In genomic region chr12:6288235-6288634, GRCh38 we compare ENCODE assay signal across 24 cellular contexts. TPM values are rescaled to one million over a fixed set of nuclear protein-coding genes. Genes with fewer than 3 reads are reported as not detected.
DNase-seq lines count a peak whose midpoint lies in the region; ATAC-seq and TF ChIP-seq lines count a peak whose summit lies in the region.
"Had no signal": no experiment of that assay in that cellular context is flagged by ENCODE, and none has a peak within 500 bp of the region (broad histone marks: within the 10 kb centered on the region; RNA-seq: fewer than 3 reads in every experiment).

No MANE protein-coding gene starts in this region.

- DNase-seq in AG04450 (ENCODE audit: low read depth, low spot score), result no peak
- no peak for DNase-seq in RWPE2 (ENCODE audit: low spot score)
- DNase-seq in dedifferentiated amniotic fluid mesenchymal stem cell (ENCODE audit: extremely low spot score), result peak; percentile 59
- peak; percentile 93 to 96 for DNase-seq in foreskin keratinocyte
- no peak for DNase-seq in effector memory CD4-positive, alpha-beta T cell
- DNase-seq in CD8-positive, alpha-beta memory T cell, result no peak
- DNase-seq: activated CD4-positive, alpha-beta T cell treated with anti-CD3 and anti-CD28 coated beads, Interleukin-2, amount 10 ng/mL, durations not matched to agents 7 days and 5 days; activated naive CD8-positive, alpha-beta T cell treated with anti-CD3 and anti-CD28 coated beads for 36 hours; Calu3; cortex of kidney; left colon; naive B cell; NCI-H1436; NCI-H524; occipital lobe; stomach had no signal

- CTCF ChIA-PET in AG04450 (lab: Charles Lee), result interaction anchor here (0.6 to 6.3 kb wide), 7 partner anchors 9 to 542 kb away, joined by 3 to 183 read pairs (median 3); no protein-coding TSS in a partner anchor
- CTCF ChIA-PET in CD8-positive, alpha-beta memory T cell (lab: Charles Lee), result interaction anchor here (8.0 kb wide), 1 partner anchor 92 kb away, joined by 94 read pairs; no protein-coding TSS in a partner anchor

- POLR2A ChIA-PET in AG04450 (lab: Yijun Ruan, JAX), result interaction anchor here (0.7 kb wide), 1 partner anchor 246 kb away, joined by 5 read pairs; no protein-coding TSS in a partner anchor
- POLR2A ChIA-PET in CD8-positive, alpha-beta memory T cell (lab: Charles Lee), result no interaction called here

- H3K27ac ChIP-seq in AG04450 (ENCODE audit: low read depth, low read length), result no peak overlapping the region
- H3K27ac ChIP-seq in RWPE2 (ENCODE audit: poor library complexity, severe bottlenecking), result peak overlapping the region; percentile 91
- H3K27ac ChIP-seq in foreskin keratinocyte, result peak overlapping the region; percentile 70
- no peak overlapping the region for H3K27ac ChIP-seq in effector memory CD4-positive, alpha-beta T cell (ENCODE audit: insufficient read depth, low read length, poor library complexity, severe bottlenecking)
- no peak overlapping the region for H3K27ac ChIP-seq in CD8-positive, alpha-beta memory T cell (ENCODE audit: low read depth, low read length)
- H3K27ac ChIP-seq: BLaER1 treated with 17β-estradiol and CSF1 and Interleukin-3, amounts not matched to agents 10 nM and 100 nM; stomach; tibial nerve; VCaP had no signal

- H3K4me3 Mint-ChIP-seq in CD8-positive, alpha-beta memory T cell, result no peak overlapping the region
- H3K4me3 Mint-ChIP-seq: activated CD4-positive, alpha-beta T cell treated with anti-CD3 and anti-CD28 coated beads, Interleukin-2, amount 10 ng/mL, durations not matched to agents 7 days and 5 days; activated naive CD8-positive, alpha-beta T cell treated with anti-CD3 and anti-CD28 coated beads for 36 hours; brain; naive B cell had no signal

- H3K27me3 ChIP-seq in AG04450 (ENCODE audit: control insufficient read depth, insufficient read depth, low read length) (no peaks in the 10 kb centered on the region), RWPE2 (ENCODE audit: insufficient read depth, poor library complexity, severe bottlenecking) (no peaks in the 10 kb centered on the region), foreskin keratinocyte (no peaks in the 10 kb centered on the region)
- no peaks in the 10 kb centered on the region for H3K27me3 ChIP-seq in effector memory CD4-positive, alpha-beta T cell (replicated peaks; ENCODE audit: control insufficient read depth, insufficient read depth, low read length, poor library complexity, severe bottlenecking)
- no peaks in the 10 kb centered on the region for H3K27me3 ChIP-seq in CD8-positive, alpha-beta memory T cell (ENCODE audit: insufficient read depth, low read length, poor library complexity, severe bottlenecking)
- H3K27me3 ChIP-seq: BLaER1 treated with 17β-estradiol and CSF1 and Interleukin-3, amounts not matched to agents 10 nM and 100 nM; stomach; tibial nerve had no signal

- peaks cover 0 to 6% of the 10 kb centered on the region in 2 donors for H3K27me3 Mint-ChIP-seq in CD8-positive, alpha-beta memory T cell
- H3K27me3 Mint-ChIP-seq: activated naive CD8-positive, alpha-beta T cell treated with anti-CD3 and anti-CD28 coated beads for 36 hours had no signal

- no peaks in the 10 kb centered on the region for H3K36me3 ChIP-seq in RWPE2 (ENCODE audit: low read depth)
- no peaks in the 10 kb centered on the region for H3K36me3 ChIP-seq in effector memory CD4-positive, alpha-beta T cell (ENCODE audit: control insufficient read depth, insufficient read depth, low read length)
- H3K36me3 ChIP-seq in CD8-positive, alpha-beta memory T cell (ENCODE audit: insufficient read depth, low read length), result no peaks in the 10 kb centered on the region
- H3K36me3 ChIP-seq: BLaER1 treated with 17β-estradiol and CSF1 and Interleukin-3, amounts not matched to agents 10 nM and 100 nM; stomach; tibial nerve had no signal

- no peaks in the 10 kb centered on the region for H3K9me3 Mint-ChIP-seq in CD8-positive, alpha-beta memory T cell
- H3K9me3 Mint-ChIP-seq: activated CD4-positive, alpha-beta T cell treated with anti-CD3 and anti-CD28 coated beads, Interleukin-2, amount 10 ng/mL, durations not matched to agents 7 days and 5 days; activated naive CD8-positive, alpha-beta T cell treated with anti-CD3 and anti-CD28 coated beads for 36 hours; activated T-helper 2 cell treated with anti-CD3 and anti-CD28 coated beads, Interferon-gamma antibody, Interleukin-2, Interleukin-4, amounts not matched to agents 10 μg/mL and 5 μg/mL and 100 μg/mL, durations not matched to agents 14 hours and 24 hours and 36 hours; naive B cell had no signal

- H3K4me3 ChIP-seq in AG04450 (ENCODE audit: low read depth, low read length) (no peak overlapping the region), RWPE2 (ENCODE audit: severe bottlenecking) (no peak overlapping the region)
- H3K4me3 ChIP-seq in effector memory CD4-positive, alpha-beta T cell (ENCODE audit: insufficient read depth, low read depth, low read length, poor library complexity, severe bottlenecking), result no peak overlapping the region
- H3K4me3 ChIP-seq in CD8-positive, alpha-beta memory T cell (ENCODE audit: low read length), result no peak overlapping the region
- H3K4me3 ChIP-seq: BLaER1 treated with 17β-estradiol and CSF1 and Interleukin-3, amounts not matched to agents 10 nM and 100 nM; stomach; tibial nerve had no signal

- ATAC-seq in RWPE2 (ENCODE audit: low read depth) (peak; percentile 35), foreskin keratinocyte (peak; percentile 75), GM18870 (IDR thresholded peaks at IDR 0.05; ENCODE audit: unreplicated experiment) (no peak), HG02885 (IDR thresholded peaks at IDR 0.05; ENCODE audit: poor library complexity, unreplicated experiment) (no peak)
- ATAC-seq: left colon had no signal

- peaks cover 43% of the 10 kb centered on the region for H3K4me1 ChIP-seq in RWPE2 (ENCODE audit: insufficient read depth, poor library complexity, severe bottlenecking)
- H3K4me1 ChIP-seq in foreskin keratinocyte, result peaks cover 23% of the 10 kb centered on the region
- no peaks in the 10 kb centered on the region for H3K4me1 ChIP-seq in effector memory CD4-positive, alpha-beta T cell (ENCODE audit: control insufficient read depth, insufficient read depth, low read length, poor library complexity, severe bottlenecking)
- H3K4me1 ChIP-seq in CD8-positive, alpha-beta memory T cell (ENCODE audit: insufficient read depth, low read length), result no peaks in the 10 kb centered on the region

- H3K9me3 ChIP-seq in AG04450 (ENCODE audit: control insufficient read depth, insufficient read depth, low read length), result peaks cover 3% of the 10 kb centered on the region; the same call in 1 of the 2 replicates
- H3K9me3 ChIP-seq in RWPE2 (ENCODE audit: severe bottlenecking), result no peaks in the 10 kb centered on the region
- H3K9me3 ChIP-seq in effector memory CD4-positive, alpha-beta T cell (ENCODE audit: control insufficient read depth, low read length), result no peaks in the 10 kb centered on the region
- no peaks in the 10 kb centered on the region for H3K9me3 ChIP-seq in CD8-positive, alpha-beta memory T cell (ENCODE audit: low read length)
- H3K9me3 ChIP-seq: stomach, tibial nerve had no signal

- peak; percentile 29; the same call in 1 of the 2 replicates for TF ChIP-seq CTCF in AG04450 (IDR thresholded peaks at IDR 0.05; ENCODE audit: low read depth, low read length)
- TF ChIP-seq CTCF in RWPE2 (IDR thresholded peaks at IDR 0.05; ENCODE audit: poor library complexity, severe bottlenecking), result no peak
- peak; percentile 32 for TF ChIP-seq CTCF in foreskin keratinocyte (conservative IDR thresholded peaks at IDR 0.05)

- peak overlapping the region in 1 of 8 donors; percentile 57 for H3K27ac Mint-ChIP-seq in CD8-positive, alpha-beta memory T cell
- H3K27ac Mint-ChIP-seq: activated CD4-positive, alpha-beta T cell treated with anti-CD3 and anti-CD28 coated beads, Interleukin-2, amount 10 ng/mL, durations not matched to agents 7 days and 5 days; activated naive CD8-positive, alpha-beta T cell treated with anti-CD3 and anti-CD28 coated beads for 36 hours; activated T-helper 2 cell treated with anti-CD3 and anti-CD28 coated beads, Interferon-gamma antibody, Interleukin-2, Interleukin-4, amounts not matched to agents 10 μg/mL and 5 μg/mL and 100 μg/mL, durations not matched to agents 14 hours and 24 hours and 36 hours had no signal

- H3K4me1 Mint-ChIP-seq in CD8-positive, alpha-beta memory T cell, result peaks cover 2 to 5% (median 4%) of the 10 kb centered on the region in 3 donors

- H3K36me3 Mint-ChIP-seq in CD8-positive, alpha-beta memory T cell, result no peaks in the 10 kb centered on the region
- H3K36me3 Mint-ChIP-seq: activated naive CD8-positive, alpha-beta T cell treated with anti-CD3 and anti-CD28 coated beads for 36 hours; naive B cell had no signal

RNA-seq across cellular contexts. Expression of gene PLEKHG6, which starts 22.2 kb away (rescaled TPM):
- polyA plus RNA-seq in AG04450 (2011; rRNA removed) (0.06 and 0.15 TPM in 2 replicates), foreskin keratinocyte (3.5 and 3.6 TPM in 2 replicates)
- 0.26 and 0.51 TPM in 2 replicates for polyA minus RNA-seq in AG04450 (2011; rRNA and poly(A)+ RNA removed)
- total RNA-seq in foreskin keratinocyte, result 3.3 and 4.5 TPM in 2 replicates
- total RNA-seq in CD8-positive, alpha-beta memory T cell, result not detected
- polyA plus RNA-seq in CD8-positive, alpha-beta memory T cell, result 0.72 TPM
- total RNA-seq: activated CD4-positive, alpha-beta T cell treated with anti-CD3 and anti-CD28 coated beads, Interleukin-2, amount 10 ng/mL, durations not matched to agents 7 days and 5 days; activated T-helper 2 cell treated with anti-CD3 and anti-CD28 coated beads, Interferon-gamma antibody, Interleukin-2, Interleukin-4, amounts not matched to agents 10 μg/mL and 5 μg/mL and 100 μg/mL, durations not matched to agents 14 hours and 24 hours and 36 hours; occipital lobe; T-helper 2 cell treated with Interferon-gamma antibody and Interleukin-4, amounts not matched to agents 100 ng/mL and 5 ng/mL, for 36 hours had no signal

RNA-seq across cellular contexts. Expression of gene TNFRSF1A, which starts 53.6 kb away (rescaled TPM):
- polyA plus RNA-seq in AG04450 (2011; rRNA removed) (231 and 255 TPM in 2 replicates), foreskin keratinocyte (113 TPM in 2 replicates)
- 222 and 237 TPM in 2 replicates for polyA minus RNA-seq in AG04450 (2011; rRNA and poly(A)+ RNA removed)
- 125 and 135 TPM in 2 replicates for total RNA-seq in foreskin keratinocyte
- 10 to 100 TPM; 62.1 to 62.9 TPM for total RNA-seq in CD8-positive, alpha-beta memory T cell
- polyA plus RNA-seq in CD8-positive, alpha-beta memory T cell, result 57.1 TPM

Comparison
In these comparisons a context has a peak if more than half of its experiments do, and no peak if none do; other contexts are left out.
1. DNase-seq: peak in dedifferentiated amniotic fluid mesenchymal stem cell (single experiment) and foreskin keratinocyte (2 of 2); none in AG04450 (single experiment), RWPE2 (single experiment), effector memory CD4-positive, alpha-beta T cell (0 of 3) and CD8-positive, alpha-beta memory T cell (0 of 5).
2. H3K27ac ChIP-seq: peak in RWPE2 (single experiment) and foreskin keratinocyte (single experiment); none in AG04450 (single experiment), effector memory CD4-positive, alpha-beta T cell (single experiment) and CD8-positive, alpha-beta memory T cell (single experiment).
3. ATAC-seq: peak in RWPE2 (single experiment) and foreskin keratinocyte (single experiment); none in GM18870 (single experiment) and HG02885 (single experiment).